ENCODE assay signal across 1 cellular context in the genomic region with DNA sequence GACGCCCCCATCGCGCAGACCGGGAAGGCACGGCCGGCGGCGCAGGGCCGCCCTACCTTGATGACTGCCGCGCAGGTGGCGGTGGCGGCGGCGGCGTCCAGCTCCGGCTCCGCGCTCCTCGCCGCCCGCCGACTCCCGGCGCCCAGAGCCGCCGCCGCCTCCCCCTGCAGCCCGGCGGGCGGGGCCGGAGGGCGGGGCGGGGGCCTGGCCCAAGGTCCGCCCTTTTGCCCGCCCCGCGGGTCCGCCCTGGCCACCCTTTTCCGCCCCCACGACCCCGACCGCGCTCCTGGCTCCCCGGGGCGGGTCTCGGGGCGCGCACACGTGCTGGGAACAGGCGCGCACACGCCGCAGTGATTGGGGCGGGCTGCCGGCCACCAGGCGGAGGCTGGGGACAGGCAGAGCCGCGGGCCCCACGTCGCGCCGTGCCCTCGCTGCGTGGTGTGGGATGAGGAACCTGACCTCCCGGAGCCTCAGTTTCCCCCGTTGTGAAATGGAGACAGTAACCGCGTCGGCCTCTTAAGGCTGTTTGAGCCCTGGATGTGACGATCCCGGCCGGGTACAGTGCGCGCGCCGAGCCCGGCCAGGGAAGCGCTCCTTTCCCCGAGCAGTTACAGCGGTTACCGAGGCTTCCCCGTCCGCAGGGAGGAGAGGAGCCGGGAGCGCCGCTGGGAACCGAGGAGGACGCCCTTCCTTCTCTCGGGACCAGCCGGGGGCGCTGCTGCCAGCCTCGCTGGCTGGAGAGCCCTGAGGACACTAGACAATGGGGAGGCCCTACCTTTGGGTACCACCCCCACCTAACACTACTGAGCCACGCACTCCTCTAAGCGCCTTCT.
TF ChIP-seq lines count a peak whose summit lies in the region.

Gene CORO2A, minus strand, starts transcription at position 135 of the 833 bp plus-strand sequence. CDS start 34,977 bp downstream, outside the sequence.

TF ChIP-seq in K562, 482 proteins besides CTCF, POLR2A, EP300 and RAD21 (continued from another document):
- peak; percentile 42 for TF ChIP-seq POLR2B (IDR thresholded peaks at IDR 0.05; ENCODE audit: low read depth, partially characterized antibody)
- peak; percentile 91 for TF ChIP-seq CTBP1 (IDR thresholded peaks at IDR 0.05; ENCODE audit: borderline replicate concordance)
- TF ChIP-seq E2F8 (IDR thresholded peaks at IDR 0.05; ENCODE audit: low read depth, partially characterized antibody) = peak; percentile 53
- TF ChIP-seq NFYB (IDR thresholded peaks at IDR 0.05; ENCODE audit: extremely low read depth, insufficient read length) = no peak
- TF ChIP-seq, protein P1, sequence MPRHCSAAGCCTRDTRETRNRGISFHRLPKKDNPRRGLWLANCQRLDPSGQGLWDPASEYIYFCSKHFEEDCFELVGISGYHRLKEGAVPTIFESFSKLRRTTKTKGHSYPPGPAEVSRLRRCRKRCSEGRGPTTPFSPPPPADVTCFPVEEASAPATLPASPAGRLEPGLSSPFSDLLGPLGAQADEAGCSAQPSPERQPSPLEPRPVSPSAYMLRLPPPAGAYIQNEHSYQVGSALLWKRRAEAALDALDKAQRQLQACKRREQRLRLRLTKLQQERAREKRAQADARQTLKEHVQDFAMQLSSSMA (CRISPR knock-in tag; IDR thresholded peaks at IDR 0.05) = no peak
- TF ChIP-seq TOE1 (IDR thresholded peaks at IDR 0.05; ENCODE audit: borderline replicate concordance) = peak; percentile 38; the same call in 1 of the 2 replicates
- TF ChIP-seq TOE1 (CRISPR knock-in tag; IDR thresholded peaks at IDR 0.05; ENCODE audit: borderline replicate concordance, low read depth) = peak; percentile 52; the same call in 1 of the 2 replicates
- TF ChIP-seq IRF9 (tag; IDR thresholded peaks at IDR 0.05) = no peak
- no peak for TF ChIP-seq ARHGAP35 (IDR thresholded peaks at IDR 0.05; ENCODE audit: partially characterized antibody)
- TF ChIP-seq SP1 (CRISPR knock-in tag; IDR thresholded peaks at IDR 0.05) = peak; percentile 88
- no peak for TF ChIP-seq THRAP3 (IDR thresholded peaks at IDR 0.05; ENCODE audit: borderline replicate concordance)
- peak; percentile 84; the same call in 1 of the 2 replicates for TF ChIP-seq MTA3 (IDR thresholded peaks at IDR 0.05; ENCODE audit: borderline replicate concordance)
- no peak for TF ChIP-seq SMAD3 (CRISPR knock-in tag; conservative IDR thresholded peaks at IDR 0.05)
- TF ChIP-seq PHF8 (IDR thresholded peaks at IDR 0.05; ENCODE audit: borderline replicate concordance, low read length) = peak; percentile 78; the same call in 1 of the 2 replicates
- no peak for TF ChIP-seq ZNF347 (CRISPR knock-in tag; IDR thresholded peaks at IDR 0.05; ENCODE audit: low read depth)
- TF ChIP-seq SRSF9 (IDR thresholded peaks at IDR 0.05; ENCODE audit: borderline replicate concordance, low read depth, low read length) = no peak
- TF ChIP-seq ZNF384 (IDR thresholded peaks at IDR 0.05; ENCODE audit: low read depth, low read length) = no peak
- peak; percentile 57 for TF ChIP-seq RBBP5 (IDR thresholded peaks at IDR 0.05; ENCODE audit: borderline replicate concordance, insufficient read depth, low read length, poor library complexity, severe bottlenecking)
- no peak for TF ChIP-seq ATF1 (CRISPR knock-in tag; IDR thresholded peaks at IDR 0.05)
- TF ChIP-seq ATF1 (tag; IDR thresholded peaks at IDR 0.05) = peak; percentile 64
- peak; percentile 76 for TF ChIP-seq CBX1 (IDR thresholded peaks at IDR 0.05; ENCODE audit: low read depth)
- peak; percentile 6; the same call in 1 of the 2 replicates for TF ChIP-seq ARID2 (IDR thresholded peaks at IDR 0.05)
- no peak for TF ChIP-seq ZNF277 (CRISPR knock-in tag; IDR thresholded peaks at IDR 0.05; ENCODE audit: borderline replicate concordance)
- TF ChIP-seq ZNF134 (CRISPR knock-in tag; conservative IDR thresholded peaks at IDR 0.05) = no peak
- TF ChIP-seq ZNF639 (CRISPR knock-in tag; conservative IDR thresholded peaks at IDR 0.05 in 1 of 2, IDR thresholded peaks at IDR 0.05 in 1 of 2) = peak in 1 of 2 experiments; percentile 66; a peak in 2 of 4 replicates
- TF ChIP-seq ZNF518B (CRISPR knock-in tag; IDR thresholded peaks at IDR 0.05) = no peak
- TF ChIP-seq GABPA (tag; conservative IDR thresholded peaks at IDR 0.05; ENCODE audit: low read depth) = peak; percentile 36; the same call in 1 of the 2 replicates
- no peak; the same call in 1 of the 2 replicates for TF ChIP-seq ZKSCAN1 (IDR thresholded peaks at IDR 0.05; ENCODE audit: low read depth, low read length)
- TF ChIP-seq GATA2 (CRISPR knock-in tag; IDR thresholded peaks at IDR 0.05) = no peak
